In the genomic region with DNA sequence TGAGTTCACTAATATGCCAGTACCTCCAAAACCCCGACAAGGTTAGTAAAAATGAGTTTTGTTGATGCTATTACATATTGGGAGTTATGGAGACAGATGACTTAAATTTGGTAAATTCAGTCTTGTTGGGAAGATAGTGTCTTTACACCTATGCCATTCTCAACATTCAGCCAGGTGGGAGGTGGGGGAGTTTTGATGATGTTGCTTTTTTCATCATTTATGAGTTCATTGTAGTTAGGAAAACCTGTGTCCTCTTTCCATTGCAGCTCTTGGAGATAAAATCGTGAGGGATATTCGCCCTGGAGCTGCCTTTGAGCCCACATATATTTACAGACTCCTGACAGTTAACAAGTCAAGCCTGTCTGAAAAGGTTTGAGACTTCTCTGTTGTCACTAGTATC, we compare ENCODE assay signal across 11 cellular contexts.
"Had no signal": no experiment of that assay in that cellular context is flagged by ENCODE, and none has a peak within 500 bp of the region (broad histone marks: within the 10 kb centered on the region; RNA-seq: fewer than 3 reads in every experiment).

No MANE protein-coding gene starts in this region.

- H3K27me3 Mint-ChIP-seq: activated CD4-positive, alpha-beta memory T cell treated with anti-CD3 and anti-CD28 coated beads for 36 hours; memory B cell; stimulated activated naive B cell treated with anti-CD40 and anti-IgM and Interleukin-4, amounts not matched to agents 10 μg/mL and 1 μg/mL and 100 μg/mL, for 72 hours had no signal

- H3K4me3 Mint-ChIP-seq: activated CD4-positive, alpha-beta memory T cell treated with anti-CD3 and anti-CD28 coated beads for 36 hours; memory B cell; stimulated activated naive B cell treated with anti-CD40 and anti-IgM and Interleukin-4, amounts not matched to agents 10 μg/mL and 1 μg/mL and 100 μg/mL, for 72 hours; T-helper 2 cell treated with Interferon-gamma antibody and Interleukin-4, amounts not matched to agents 5 μg/mL and 100 μg/mL, for 36 hours; WTC11 had no signal

- DNase-seq: activated CD4-positive, alpha-beta memory T cell treated with anti-CD3 and anti-CD28 coated beads for 36 hours; activated CD4-positive, alpha-beta T cell treated with anti-CD3 and anti-CD28 coated beads for 4 hours; activated effector memory CD4-positive, alpha-beta T cell treated with Interleukin-2 at 50 U/mL for 16 hours; activated naive CD4-positive, alpha-beta T cell treated with anti-CD3 and anti-CD28 coated beads, Interleukin-2, amount 50 U/mL, for 16 hours; stimulated activated naive B cell treated with anti-CD40 and anti-IgM and Interleukin-4, amounts not matched to agents 10 μg/mL and 1 μg/mL and 100 μg/mL, for 72 hours; SW 1271 had no signal

- H3K9me3 Mint-ChIP-seq: activated CD4-positive, alpha-beta memory T cell treated with anti-CD3 and anti-CD28 coated beads for 36 hours; immature natural killer cell; memory B cell; stimulated activated naive B cell treated with anti-CD40 and anti-IgM and Interleukin-4, amounts not matched to agents 10 μg/mL and 1 μg/mL and 100 μg/mL, for 72 hours; T-helper 2 cell treated with Interferon-gamma antibody and Interleukin-4, amounts not matched to agents 5 μg/mL and 100 μg/mL, for 36 hours; WTC11 had no signal

- ATAC-seq: sciatic nerve; stimulated activated naive B cell treated with anti-CD40 and anti-IgM and Interleukin-4, amounts not matched to agents 10 μg/mL and 1 μg/mL and 100 μg/mL, for 72 hours; WTC11 had no signal
